1 cellular context compared by ENCODE assay signal in genomic region chr12:102917026-102917787, GRCh38.
TF ChIP-seq lines count a peak whose summit lies in the region.

PAH (minus strand) TSS chr12:102917244; CDS start chr12:102917130, 114 bp downstream.

TF ChIP-seq in HepG2, 621 proteins besides CTCF, POLR2A, EP300 and RAD21 (continued from another document and continues in another):
- TF ChIP-seq ZNF646 (CRISPR knock-in tag; IDR thresholded peaks at IDR 0.05): peak; percentile 60; the same call in 1 of the 2 replicates
- peak; percentile 70; the same call in 1 of the 2 replicates for TF ChIP-seq MEF2D (CRISPR knock-in tag; IDR thresholded peaks at IDR 0.05)
- TF ChIP-seq TFAP4 (IDR thresholded peaks at IDR 0.05; ENCODE audit: borderline replicate concordance, low read depth): peak; percentile 85; the same call in 1 of the 2 replicates
- peak; percentile 56; the same call in 1 of the 2 replicates for TF ChIP-seq ZNF343 (CRISPR knock-in tag; IDR thresholded peaks at IDR 0.05)
- peak; percentile 44; the same call in 1 of the 2 replicates for TF ChIP-seq NR2F6 (IDR thresholded peaks at IDR 0.05)
- peak; percentile 82 for TF ChIP-seq NR2F6 (CRISPR knock-in tag; IDR thresholded peaks at IDR 0.05)
- TF ChIP-seq ZNF414 (CRISPR knock-in tag; IDR thresholded peaks at IDR 0.05): peak; percentile 64
- no peak for TF ChIP-seq IKZF5 (CRISPR knock-in tag; IDR thresholded peaks at IDR 0.05)
- no peak for TF ChIP-seq ZSCAN30 (CRISPR knock-in tag; IDR thresholded peaks at IDR 0.05)
- peak; percentile 86; the same call in 1 of the 2 replicates for TF ChIP-seq REPIN1 (CRISPR knock-in tag; IDR thresholded peaks at IDR 0.05; ENCODE audit: borderline replicate concordance, low read depth)
- TF ChIP-seq TGIF2 (CRISPR knock-in tag; IDR thresholded peaks at IDR 0.05): no peak; the same call in 1 of the 2 replicates
- peak; percentile 85 for TF ChIP-seq ZNF552 (CRISPR knock-in tag; IDR thresholded peaks at IDR 0.05; ENCODE audit: borderline replicate concordance)
- TF ChIP-seq STAT6 (CRISPR knock-in tag; IDR thresholded peaks at IDR 0.05; ENCODE audit: borderline replicate concordance): 0 out of 2 replicates have a peak, but pooled peaks have one; percentile 67
- TF ChIP-seq CC2D1A (CRISPR knock-in tag; IDR thresholded peaks at IDR 0.05): no peak
- 0 out of 3 replicates have a peak, but pooled peaks have one; percentile 52 for TF ChIP-seq MXI1 (IDR thresholded peaks at IDR 0.05; ENCODE audit: borderline replicate concordance, low read depth, low read length)
- peak; percentile 67 for TF ChIP-seq RXRB (CRISPR knock-in tag; IDR thresholded peaks at IDR 0.05; ENCODE audit: borderline replicate concordance)
- TF ChIP-seq MTERF4 (CRISPR knock-in tag; IDR thresholded peaks at IDR 0.05): peak; percentile 77; the same call in 1 of the 2 replicates
- TF ChIP-seq E2F1 (CRISPR knock-in tag; IDR thresholded peaks at IDR 0.05): 0 out of 2 replicates have a peak, but pooled peaks have one; percentile 17
- TF ChIP-seq TEF (CRISPR knock-in tag; IDR thresholded peaks at IDR 0.05): 0 out of 2 replicates have a peak, but pooled peaks have one; percentile 21
- TF ChIP-seq BATF2 (CRISPR knock-in tag; IDR thresholded peaks at IDR 0.05): peak; percentile 25; the same call in 1 of the 2 replicates
- TF ChIP-seq TCF7 (IDR thresholded peaks at IDR 0.05; ENCODE audit: low read depth): peak; percentile 28; the same call in 1 of the 2 replicates
- TF ChIP-seq NFKB2 (CRISPR knock-in tag; IDR thresholded peaks at IDR 0.05; ENCODE audit: borderline replicate concordance): peak; percentile 81; the same call in 1 of the 2 replicates
- TF ChIP-seq ZNF260 (CRISPR knock-in tag; IDR thresholded peaks at IDR 0.05; ENCODE audit: borderline replicate concordance, low read depth): no peak
- no peak for TF ChIP-seq MEIS1 (CRISPR knock-in tag; IDR thresholded peaks at IDR 0.05; ENCODE audit: borderline replicate concordance)
- TF ChIP-seq ZNF263 (CRISPR knock-in tag; IDR thresholded peaks at IDR 0.05): 0 out of 2 replicates have a peak, but pooled peaks have one; percentile 22
- TF ChIP-seq MNT (IDR thresholded peaks at IDR 0.05): peak; percentile 34; the same call in 1 of the 2 replicates
- TF ChIP-seq SNAI1 (CRISPR knock-in tag; IDR thresholded peaks at IDR 0.05; ENCODE audit: borderline replicate concordance): peak; percentile 81; the same call in 1 of the 2 replicates
- peak; percentile 30 for TF ChIP-seq ZNF574 (CRISPR knock-in tag; IDR thresholded peaks at IDR 0.05)
- TF ChIP-seq ZNF33A (CRISPR knock-in tag; IDR thresholded peaks at IDR 0.05; ENCODE audit: borderline replicate concordance): no peak
- TF ChIP-seq TEAD3 (CRISPR knock-in tag; optimal IDR thresholded peaks at IDR 0.05; ENCODE audit: borderline replicate concordance): peak; percentile 50
- no peak for TF ChIP-seq ZNF775 (CRISPR knock-in tag; IDR thresholded peaks at IDR 0.05; ENCODE audit: borderline replicate concordance)
- 0 out of 2 replicates have a peak, but pooled peaks have one; percentile 14 for TF ChIP-seq ATF3 (CRISPR knock-in tag; IDR thresholded peaks at IDR 0.05)
- TF ChIP-seq WIZ (CRISPR knock-in tag; IDR thresholded peaks at IDR 0.05): 0 out of 2 replicates have a peak, but pooled peaks have one; percentile 58
- TF ChIP-seq SP140L (CRISPR knock-in tag; IDR thresholded peaks at IDR 0.05; ENCODE audit: borderline replicate concordance): no peak
- peak; percentile 67; the same call in 1 of the 2 replicates for TF ChIP-seq ZNF766 (CRISPR knock-in tag; IDR thresholded peaks at IDR 0.05; ENCODE audit: borderline replicate concordance)
